Comparison of ENCODE assay signal across 8 cellular contexts in the genomic region with DNA sequence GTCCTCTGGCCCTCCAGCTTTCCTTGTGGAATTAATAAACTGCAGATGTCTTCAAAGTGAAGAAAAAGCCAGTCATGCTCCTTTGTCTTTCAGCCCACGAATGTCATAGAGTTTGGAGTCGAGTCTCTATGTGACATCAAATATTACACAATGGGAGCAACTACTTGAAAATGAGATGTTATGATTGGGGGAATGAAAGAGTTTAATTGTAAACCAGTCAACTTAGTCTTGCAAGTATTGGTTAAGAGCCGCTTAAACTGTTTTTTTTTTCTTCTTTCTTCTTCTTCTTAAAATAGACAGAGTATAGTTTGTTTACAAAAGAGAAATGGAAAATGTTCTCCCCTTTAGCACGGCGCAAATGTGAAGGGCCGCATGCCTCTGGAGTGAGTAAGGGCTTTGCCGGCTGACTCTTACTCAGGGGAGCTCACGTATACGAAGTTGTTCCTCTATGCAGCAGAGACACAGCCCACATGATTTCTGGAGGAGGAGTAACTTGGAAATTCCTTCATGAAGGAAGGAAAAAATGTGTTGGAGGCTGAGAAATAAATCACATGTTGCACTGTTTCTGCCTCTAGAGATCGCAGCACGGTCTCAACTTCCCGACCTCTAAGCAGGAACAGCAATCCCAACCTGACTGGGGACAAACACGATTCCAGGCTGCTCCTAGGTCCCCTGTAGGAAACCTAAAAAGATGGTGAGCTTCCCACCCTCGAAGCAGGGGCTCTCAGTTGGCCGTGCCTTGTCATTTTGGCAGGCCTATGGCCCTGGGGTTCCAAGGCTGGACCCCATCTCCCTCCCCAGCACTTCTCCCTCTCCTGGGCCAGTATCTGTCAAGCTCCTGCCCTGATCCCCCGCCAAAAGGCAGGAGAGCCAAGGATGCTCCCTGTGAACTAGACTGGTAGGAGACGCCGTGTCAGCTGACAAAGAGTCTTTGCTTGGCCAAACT. TPM values are rescaled to one million over a fixed set of nuclear protein-coding genes. Genes with fewer than 3 reads are reported as not detected.
DNase-seq lines count a peak whose midpoint lies in the region; ATAC-seq and TF ChIP-seq lines count a peak whose summit lies in the region.

No MANE protein-coding gene starts in this region.

- no peak overlapping the region for H2AFZ ChIP-seq in Karpas-422 (ENCODE audit: low read length)

- H3K27ac ChIP-seq in esophagus (ENCODE audit: low read depth in 2 of 2, low read length in 1 of 2) (peak overlapping the region; percentile 96 to 100), Karpas-422 (ENCODE audit: low read length) (no peak overlapping the region)

- 15 to 37% methylated on average over 18 of the region's 18 CpGs for WGBS in esophagus, 2 donors

- no peaks in the 10 kb centered on the region for H4K20me1 ChIP-seq in Karpas-422 (ENCODE audit: insufficient read depth, low read depth, low read length)

- no peaks in the 10 kb centered on the region for H3K36me3 ChIP-seq in esophagus (ENCODE audit: control insufficient read depth in 2 of 2, insufficient read depth in 2 of 2, low read length in 1 of 2)
- no peaks in the 10 kb centered on the region for H3K36me3 ChIP-seq in mucosa of stomach (ENCODE audit: control insufficient read depth, insufficient read depth, low read length)
- H3K36me3 ChIP-seq in Karpas-422 (ENCODE audit: insufficient read depth, low read length): no peaks in the 10 kb centered on the region

- H3K9me2 ChIP-seq in Karpas-422 (replicated peaks; ENCODE audit: insufficient read depth, low read length): no peaks in the 10 kb centered on the region

- DNase-seq in DMS153 (lab: John Stamatoyannopoulos, UW) (peak; percentile 31), Karpas-422 (no peak), DMS114 treated with DMSO at 0.1 percent for 48 hours (lab: John Stamatoyannopoulos, UW; ENCODE audit: unreplicated experiment) (no peak)
- DNase-seq in activated naive CD4-positive, alpha-beta T cell treated with anti-CD3 and anti-CD28 coated beads, Interleukin-2, amount 50 U/mL, for 16 hours: no peak

- no peak for ATAC-seq in GM21528 (IDR thresholded peaks at IDR 0.05; ENCODE audit: low FRiP score, unreplicated experiment)

- H3K4me3 ChIP-seq in esophagus (ENCODE audit: low read depth in 1 of 2, low read length in 2 of 2): peak overlapping the region in 1 of 2 donors; percentile 11
- no peak overlapping the region for H3K4me3 ChIP-seq in mucosa of stomach (ENCODE audit: low read length)
- H3K4me3 ChIP-seq in Karpas-422 (ENCODE audit: low read length): no peak overlapping the region

- H3K4me1 ChIP-seq in esophagus (ENCODE audit: control insufficient read depth in 2 of 2, insufficient read depth in 2 of 2, low read length in 1 of 2) (peaks cover 3 to 20% of the 10 kb centered on the region in 2 donors), mucosa of stomach (ENCODE audit: control insufficient read depth, insufficient read depth, low read length) (peaks cover 54% of the 10 kb centered on the region), Karpas-422 (ENCODE audit: low read length) (peaks cover 1% of the 10 kb centered on the region)

- H3K79me2 ChIP-seq in Karpas-422 (ENCODE audit: low read length): no peaks in the 10 kb centered on the region

- H3K9ac ChIP-seq in mucosa of stomach (ENCODE audit: low read length) (peak overlapping the region; percentile 61), Karpas-422 (ENCODE audit: low read length) (no peak overlapping the region)

- no peaks in the 10 kb centered on the region for H3K27me3 ChIP-seq in esophagus (ENCODE audit: control insufficient read depth in 1 of 2, insufficient read depth in 2 of 2, low read length in 2 of 2)
- no peaks in the 10 kb centered on the region for H3K27me3 ChIP-seq in mucosa of stomach (ENCODE audit: control insufficient read depth, insufficient read depth, low read length)
- H3K27me3 ChIP-seq in Karpas-422 (ENCODE audit: low read length): no peaks in the 10 kb centered on the region

- no peak overlapping the region for H3K4me2 ChIP-seq in Karpas-422 (ENCODE audit: low read depth, low read length, poor library complexity, severe bottlenecking)

- H3K9me3 ChIP-seq in esophagus (ENCODE audit: control insufficient read depth in 2 of 2, insufficient read depth in 1 of 2, low read depth in 1 of 2, low read length in 1 of 2) (no peaks in the 10 kb centered on the region), mucosa of stomach (ENCODE audit: control insufficient read depth, low read length) (no peaks in the 10 kb centered on the region), Karpas-422 (ENCODE audit: low read length) (no peaks in the 10 kb centered on the region)

TF ChIP-seq in PFSK-1, 5 proteins besides CTCF, POLR2A, EP300 and RAD21:
- no peak for TF ChIP-seq REST (IDR thresholded peaks at IDR 0.05; ENCODE audit: insufficient read depth in 1 of 2, low read depth in 2 of 2, low read length in 2 of 2)
- no peak for TF ChIP-seq SIN3A (IDR thresholded peaks at IDR 0.05; ENCODE audit: borderline replicate concordance, insufficient read depth, low read length)
- no peak for TF ChIP-seq FOXP2 (optimal IDR thresholded peaks at IDR 0.05; ENCODE audit: borderline replicate concordance, extremely low read depth, extremely low read length, insufficient read depth)
- TF ChIP-seq TAF1 (IDR thresholded peaks at IDR 0.05; ENCODE audit: borderline replicate concordance, insufficient read depth, low read length): peak; percentile 16; the same call in 1 of the 2 replicates
- TF ChIP-seq POLR2AphosphoS5 (IDR thresholded peaks at IDR 0.05; ENCODE audit: low read depth, low read length): peak; percentile 67

RNA-seq across cellular contexts. Expression of gene MYOF, which starts 44.9 kb away (rescaled TPM):
- 1.0 TPM for polyA plus RNA-seq in PFSK-1 (2012; ENCODE audit: insufficient read length, low read depth)
- polyA plus RNA-seq in esophagus: 10 to 100 TPM; 30.2 to 32.1 TPM
- total RNA-seq in Karpas-422 (2014; rRNA removed; shearing (Covaris generic); ENCODE audit: low replicate concordance): 8.1 and 9.2 TPM in 2 replicates

RNA-seq across cellular contexts. Expression of gene CEP55, which starts 59.1 kb away (rescaled TPM):
- 9.2 TPM for polyA plus RNA-seq in PFSK-1 (2012; ENCODE audit: insufficient read length, low read depth)
- 10 to 100 TPM in 1 of 2 donors, 1 to 10 TPM in 1; 8.3 to 11.5 TPM for polyA plus RNA-seq in esophagus
- total RNA-seq in Karpas-422 (2014; rRNA removed; shearing (Covaris generic); ENCODE audit: low replicate concordance): 14.6 and 16.5 TPM in 2 replicates
